In genomic region chr2:2045191-2045590, GRCh38 we compare ENCODE assay signal across 25 cellular contexts.
"Had no signal": no experiment of that assay in that cellular context is flagged by ENCODE, and none has a peak within 500 bp of the region (broad histone marks: within the 10 kb centered on the region; RNA-seq: fewer than 3 reads in every experiment).

No MANE protein-coding gene starts in this region.

- H3K4me2 ChIP-seq: neural progenitor cell had no signal

- H3K27me3 ChIP-seq: neural progenitor cell, neutrophil, ovary, tibial nerve, uterus had no signal

- H3K4me3 ChIP-seq: lung, neural progenitor cell, ovary, skin epidermis, tibial nerve, uterus had no signal

- H3K27ac ChIP-seq: neural progenitor cell, neutrophil, ovary, skin epidermis, tibial nerve, uterus had no signal

- H3K9me3 ChIP-seq: neutrophil, ovary, tibial nerve, uterus had no signal

- H3K4me3 Mint-ChIP-seq: naive thymus-derived CD8-positive, alpha-beta T cell; nephron; neural progenitor cell; stimulated activated memory B cell treated with anti-CD40 and anti-IgM and Interleukin-4, amounts not matched to agents 10 μg/mL and 1 μg/mL and 100 μg/mL, for 72 hours; stimulated activated naive CD8-positive, alpha-beta T cell treated with anti-CD3 and anti-CD28 coated beads, Interleukin-15, amount 100 ng/mL, for 72 hours; type B pancreatic cell had no signal

- H3K36me3 Mint-ChIP-seq: naive thymus-derived CD8-positive, alpha-beta T cell; neural progenitor cell; stimulated activated memory B cell treated with anti-CD40 and anti-IgM and Interleukin-4, amounts not matched to agents 10 μg/mL and 1 μg/mL and 100 μg/mL, for 72 hours; type B pancreatic cell had no signal

- H3K27me3 Mint-ChIP-seq: progenitor cell of endocrine pancreas; stimulated activated memory B cell treated with anti-CD40 and anti-IgM and Interleukin-4, amounts not matched to agents 10 μg/mL and 1 μg/mL and 100 μg/mL, for 72 hours; stimulated activated naive CD8-positive, alpha-beta T cell treated with anti-CD3 and anti-CD28 coated beads, Interleukin-15, amount 100 ng/mL, for 72 hours; type B pancreatic cell had no signal

- H3K9ac ChIP-seq: neural progenitor cell had no signal

- H3K27ac Mint-ChIP-seq: naive thymus-derived CD8-positive, alpha-beta T cell; nephron; neural progenitor cell; progenitor cell of endocrine pancreas; stimulated activated memory B cell treated with anti-CD40 and anti-IgM and Interleukin-4, amounts not matched to agents 10 μg/mL and 1 μg/mL and 100 μg/mL, for 72 hours; stimulated activated naive CD8-positive, alpha-beta T cell treated with anti-CD3 and anti-CD28 coated beads, Interleukin-15, amount 100 ng/mL, for 72 hours; type B pancreatic cell had no signal

- DNase-seq: hippocampal formation; kidney glomerular epithelial cell; left cardiac atrium; naive thymus-derived CD8-positive, alpha-beta T cell; occipital lobe; ovary; right cardiac atrium; stimulated activated CD4-positive, alpha-beta T cell treated with anti-CD3 and anti-CD28 coated beads, Interleukin-4, amount 100 ng/mL, for 4 hours; stimulated activated CD8-positive, alpha-beta memory T cell treated with anti-CD3 and anti-CD28 coated beads, Interleukin-4, amount 100 ng/mL, for 48 hours; stimulated activated naive CD4-positive, alpha-beta T cell treated with Interleukin-2 at 50 U/mL for 16 hours; stimulated activated naive CD8-positive, alpha-beta T cell treated with anti-CD3 and anti-CD28 coated beads, Interleukin-15, amount 100 ng/mL, for 72 hours; substantia nigra; uterus had no signal

- H3K4me1 ChIP-seq: neural progenitor cell, uterus had no signal

- H2AFZ ChIP-seq: neural progenitor cell had no signal

- H3K4me1 Mint-ChIP-seq: naive thymus-derived CD8-positive, alpha-beta T cell; nephron; stimulated activated memory B cell treated with anti-CD40 and anti-IgM and Interleukin-4, amounts not matched to agents 10 μg/mL and 1 μg/mL and 100 μg/mL, for 72 hours; stimulated activated naive CD8-positive, alpha-beta T cell treated with anti-CD3 and anti-CD28 coated beads, Interleukin-15, amount 100 ng/mL, for 72 hours had no signal

- H3K36me3 ChIP-seq: neural progenitor cell, neutrophil, ovary, tibial nerve, uterus had no signal

- H3K9me3 Mint-ChIP-seq: nephron; neural progenitor cell; stimulated activated memory B cell treated with anti-CD40 and anti-IgM and Interleukin-4, amounts not matched to agents 10 μg/mL and 1 μg/mL and 100 μg/mL, for 72 hours; stimulated activated naive CD8-positive, alpha-beta T cell treated with anti-CD3 and anti-CD28 coated beads, Interleukin-15, amount 100 ng/mL, for 72 hours; type B pancreatic cell had no signal

- ATAC-seq: left lobe of liver; naive thymus-derived CD8-positive, alpha-beta T cell; sciatic nerve; stimulated activated memory B cell treated with anti-CD40 and anti-IgM and Interleukin-4, amounts not matched to agents 10 μg/mL and 1 μg/mL and 100 μg/mL, for 72 hours; stimulated activated naive CD8-positive, alpha-beta T cell treated with anti-CD3 and anti-CD28 coated beads, Interleukin-15, amount 100 ng/mL, for 72 hours had no signal

- FAIRE-seq: keratinocyte had no signal
